In genomic region chr12:24378548-24379011, GRCh38 we compare ENCODE assay signal across 11 cellular contexts.
DNase-seq lines count a peak whose midpoint lies in the region; ATAC-seq, FAIRE-seq and TF ChIP-seq lines count a peak whose summit lies in the region.
"Had no signal": no experiment of that assay in that cellular context is flagged by ENCODE, and none has a peak within 500 bp of the region (broad histone marks: within the 10 kb centered on the region; RNA-seq: fewer than 3 reads in every experiment).

No MANE protein-coding gene starts in this region.

- POLR2A ChIA-PET in H1 (lab: Charles Lee; ENCODE audit: partially characterized antibody) = interaction anchor here (1.0 kb wide), 1 partner anchor 48 kb away, joined by 3 read pairs; no protein-coding TSS in a partner anchor

- H2BK15ac ChIP-seq in H1 (ENCODE audit: low read length) = no peak overlapping the region

- H2BK5ac ChIP-seq in H1 (ENCODE audit: low read depth, low read length) = no peak overlapping the region

- no peak overlapping the region for H2AK5ac ChIP-seq in H1 (ENCODE audit: low read depth, low read length)

- H3K23me2 ChIP-seq in H1 (ENCODE audit: low read depth, low read length) = peaks cover 4% of the 10 kb centered on the region; the same call in 1 of the 2 replicates

- CTCF ChIA-PET in H1 (lab: Charles Lee; ENCODE audit: partially characterized antibody) = interaction anchor here (0.6 to 2.1 kb wide), 3 partner anchors 9 to 19 kb away, joined by 3 to 5 read pairs (median 3); no protein-coding TSS in a partner anchor

- H4K8ac ChIP-seq in H1 (ENCODE audit: extremely low read depth, insufficient read depth, low read length) = no peak overlapping the region

- no peak for DNase-seq in left cardiac atrium
- no peak for DNase-seq in Right ventricle myocardium inferior (ENCODE audit: missing footprints)
- no peak for DNase-seq in H1 (ENCODE audit: low read depth in 1 of 2, low spot score in 2 of 2)
- DNase-seq in stimulated activated CD4-positive, alpha-beta T cell treated with anti-CD3 and anti-CD28 coated beads, Interleukin-2, amount 100 ng/mL, for 24 hours = no peak
- DNase-seq in GM19238 (ENCODE audit: insufficient read length, low spot score) = no peak
- no peak for DNase-seq in iPS-NIHi7 (ENCODE audit: extremely low spot score)

- 0 out of 2 replicates have a peak overlapping the region, but pooled peaks have one; percentile 36 for H2BK20ac ChIP-seq in H1 (ENCODE audit: low read length)

- H3K18ac ChIP-seq in H1 (ENCODE audit: extremely low read depth, low read length) = no peak overlapping the region; the same call in 1 of the 2 replicates

- 19% methylated on average over 7 of the region's 7 CpGs; no CpG with 5 or more reads in 1 of the 2 experiments for WGBS in H1 (ENCODE audit: extremely low coverage in 1 of 2, insufficient coverage in 1 of 2, insufficient read length in 1 of 2, insufficient replicate concordance in 2 of 2, low coverage in 1 of 2, low lambda C conversion rate in 2 of 2, missing lambda C conversion rate in 1 of 2), 2 experiments

- no peak overlapping the region for H3K56ac ChIP-seq in H1 (replicated peaks; ENCODE audit: insufficient read length, low read depth, low read length)

- H3K36me3 Mint-ChIP-seq in activated T-helper 17 cell treated with anti-CD3 and anti-CD28 coated beads, Interleukin-2, amount 50 U/mL, for 72 hours (ENCODE audit: low read depth) = no peaks in the 10 kb centered on the region

- H4K91ac ChIP-seq in H1 (replicated peaks; ENCODE audit: insufficient read length, low read length) = peak overlapping the region; percentile 6

- H4K20me1 ChIP-seq in H1 (replicated peaks in 1 of 2; ENCODE audit: control insufficient read depth in 1 of 2, insufficient read depth in 2 of 2, low read length in 2 of 2) = no peaks in the 10 kb centered on the region

- no peak overlapping the region for H2BK12ac ChIP-seq in H1 (ENCODE audit: low read depth, low read length)

- no peaks in the 10 kb centered on the region for H3K27me3 Mint-ChIP-seq in activated T-helper 17 cell treated with anti-CD3 and anti-CD28 coated beads, Interleukin-2, amount 50 U/mL, for 72 hours
- H3K27me3 Mint-ChIP-seq: central memory CD8-positive, alpha-beta T cell had no signal

- TF ChIP-seq POLR2A in H1 (IDR thresholded peaks at IDR 0.05; ENCODE audit: control extremely low read depth in 1 of 2, low read depth in 2 of 2, low read length in 2 of 2) = no peak

- peak overlapping the region; percentile 50 to 60 for H3K4me2 ChIP-seq in H1 (ENCODE audit: insufficient read depth in 1 of 2, low read depth in 2 of 2, low read length in 2 of 2)

- intact Hi-C loops in left cardiac atrium (cut with DNase I) = no loop called here
- intact Hi-C loops in Right ventricle myocardium inferior (cut with DNase I) = no loop called here

- TF ChIP-seq EP300 in H1 (IDR thresholded peaks at IDR 0.05; ENCODE audit: borderline replicate concordance in 1 of 2, low read depth in 2 of 2, low read length in 2 of 2) = no peak

- peaks cover 3 to 18% (median 10%) of the 10 kb centered on the region in 4 experiments; a peak in 6 of 7 replicates for H3K4me1 ChIP-seq in H1 (replicated peaks in 1 of 4; ENCODE audit: control insufficient read depth in 3 of 4, insufficient read depth in 4 of 4, low read length in 3 of 4)

- no peak overlapping the region for H3K23ac ChIP-seq in H1 (ENCODE audit: insufficient read length)

- no peak overlapping the region for H2AFZ ChIP-seq in H1 (ENCODE audit: low read length)

- H3K79me2 ChIP-seq in H1 (ENCODE audit: control insufficient read depth in 1 of 2, insufficient read depth in 2 of 2, low read length in 2 of 2) = no peaks in the 10 kb centered on the region

- no peak overlapping the region for H3K14ac ChIP-seq in H1 (ENCODE audit: insufficient read length)

- H3K9me3 ChIP-seq in H1 (ENCODE audit: insufficient read depth in 2 of 2, low read depth in 1 of 2, low read length in 1 of 2) = no peaks in the 10 kb centered on the region
- H3K9me3 ChIP-seq: thoracic aorta had no signal

- FAIRE-seq in H1 (lab: Jason Lieb, UNC) = peak; percentile 82

- no peaks in the 10 kb centered on the region for H3K4me1 Mint-ChIP-seq in activated T-helper 17 cell treated with anti-CD3 and anti-CD28 coated beads, Interleukin-2, amount 50 U/mL, for 72 hours
- H3K4me1 Mint-ChIP-seq: central memory CD8-positive, alpha-beta T cell had no signal

- peak overlapping the region; percentile 75 for H2BK120ac ChIP-seq in H1 (replicated peaks; ENCODE audit: low read depth, low read length)

- H3K4ac ChIP-seq in H1 (replicated peaks; ENCODE audit: insufficient read length, low read depth, low read length) = no peak overlapping the region

- H3K36me3 ChIP-seq in H1 (ENCODE audit: control insufficient read depth in 2 of 4, insufficient read depth in 4 of 4, low read length in 3 of 4) = no peaks in the 10 kb centered on the region
- H3K36me3 ChIP-seq: thoracic aorta had no signal

- H3K79me1 ChIP-seq in H1 (ENCODE audit: low read depth, low read length) = no peaks in the 10 kb centered on the region

- H4K5ac ChIP-seq in H1 (ENCODE audit: insufficient read length, low read depth, low read length) = peak overlapping the region; percentile 18

- no peak overlapping the region for H3K27ac ChIP-seq in H1 (ENCODE audit: low read depth, low read length)
- H3K27ac ChIP-seq: thoracic aorta had no signal

- H3K9me3 Mint-ChIP-seq in activated T-helper 17 cell treated with anti-CD3 and anti-CD28 coated beads, Interleukin-2, amount 50 U/mL, for 72 hours = peaks cover 10% of the 10 kb centered on the region

- ATAC-seq in left cardiac atrium (peak; percentile 11 to 56), Right ventricle myocardium inferior (no peak), HG03571 (IDR thresholded peaks at IDR 0.05; ENCODE audit: unreplicated experiment) (peak; percentile 38)
- ATAC-seq in activated T-helper 17 cell treated with anti-CD3 and anti-CD28 coated beads, Interleukin-2, amount 50 U/mL, for 72 hours (replicated peaks) = no peak

- H3K27me3 ChIP-seq in H1 (replicated peaks in 1 of 4; ENCODE audit: control insufficient read depth in 3 of 4, extremely low read depth in 1 of 4, insufficient read depth in 3 of 4, low read length in 3 of 4) = no peaks in the 10 kb centered on the region

- no peak overlapping the region for H3K9ac ChIP-seq in H1 (replicated peaks in 1 of 4; ENCODE audit: extremely low read depth in 1 of 4, low read depth in 3 of 4, low read length in 3 of 4)

- no peak for TF ChIP-seq CTCF in H1 (IDR thresholded peaks at IDR 0.05; ENCODE audit: control extremely low read depth in 1 of 3, insufficient read depth in 1 of 3, low read depth in 1 of 3, low read length in 3 of 3)

- H3K27ac Mint-ChIP-seq in activated T-helper 17 cell treated with anti-CD3 and anti-CD28 coated beads, Interleukin-2, amount 50 U/mL, for 72 hours = no peak overlapping the region
- H3K27ac Mint-ChIP-seq: T-helper 1 cell treated with Interleukin-12 subunit alpha and Interleukin-12 subunit beta and Interleukin-4 antibody, amounts not matched to agents 30 μg/mL and 1 μg/mL, for 36 hours had no signal

- peak overlapping the region in 1 of 4 experiments; percentile 37; a peak in 1 of 8 replicates for H3K4me3 ChIP-seq in H1 (ENCODE audit: extremely low read depth in 1 of 4, insufficient read depth in 2 of 4, low read depth in 3 of 4, low read length in 4 of 4)
- H3K4me3 ChIP-seq: thoracic aorta had no signal

- TF ChIP-seq RAD21 in H1 (IDR thresholded peaks at IDR 0.05 in 1 of 2, conservative IDR thresholded peaks at IDR 0.05 in 1 of 2; ENCODE audit: low read depth in 2 of 2, low read length in 2 of 2) = no peak

- no peak overlapping the region for H3K4me3 Mint-ChIP-seq in activated T-helper 17 cell treated with anti-CD3 and anti-CD28 coated beads, Interleukin-2, amount 50 U/mL, for 72 hours
- H3K4me3 Mint-ChIP-seq: central memory CD8-positive, alpha-beta T cell; T-helper 1 cell treated with Interleukin-12 subunit alpha and Interleukin-12 subunit beta and Interleukin-4 antibody, amounts not matched to agents 30 μg/mL and 1 μg/mL, for 36 hours had no signal

TF ChIP-seq in H1, 55 proteins besides CTCF, POLR2A, EP300 and RAD21 (continues in another document):
- TF ChIP-seq MAFK (IDR thresholded peaks at IDR 0.05; ENCODE audit: low read depth, low read length) (no peak), JUN (IDR thresholded peaks at IDR 0.05; ENCODE audit: low read depth, low read length) (no peak), SUZ12 (IDR thresholded peaks at IDR 0.05; ENCODE audit: low read length) (no peak), PHF8 (conservative IDR thresholded peaks at IDR 0.05; ENCODE audit: low read depth, low read length) (no peak), CBX8 (IDR thresholded peaks at IDR 0.05; ENCODE audit: borderline replicate concordance, low read depth, low read length) (no peak), KDM4A (IDR thresholded peaks at IDR 0.05; ENCODE audit: low read depth, low read length, severe bottlenecking) (no peak), NANOG (IDR thresholded peaks at IDR 0.05; ENCODE audit: insufficient read depth, low read depth, low read length, poor library complexity, severe bottlenecking) (no peak), FOSL1 (IDR thresholded peaks at IDR 0.05; ENCODE audit: insufficient read depth, low read depth, low read length) (no peak), CREB1 (IDR thresholded peaks at IDR 0.05) (no peak), POU5F1 (IDR thresholded peaks at IDR 0.05; ENCODE audit: low read depth, low read length) (no peak), HDAC2 (IDR thresholded peaks at IDR 0.05; ENCODE audit: borderline replicate concordance in 1 of 2, low read depth in 2 of 2, low read length in 2 of 2) (no peak), KDM1A (IDR thresholded peaks at IDR 0.05; ENCODE audit: borderline replicate concordance, low read length) (no peak)

Comparison
In these comparisons a context has a peak if more than half of its experiments do, and no peak if none do; other contexts are left out.
1. ATAC-seq: peak in left cardiac atrium (2 of 2) and HG03571 (single experiment); none in Right ventricle myocardium inferior (single experiment) and activated T-helper 17 cell treated with anti-CD3 and anti-CD28 coated beads, Interleukin-2, amount 50 U/mL, for 72 hours (single experiment).